Comparison of ENCODE assay signal across 8 cellular contexts in genomic region chr9:37592108-37592951, GRCh38. TPM values are rescaled to one million over a fixed set of nuclear protein-coding genes. Genes with fewer than 3 reads are reported as not detected.
DNase-seq lines count a peak whose midpoint lies in the region; ATAC-seq and TF ChIP-seq lines count a peak whose summit lies in the region.

Gene TOMM5 (minus strand): TSS chr9:37592597. CDS start chr9:37592532, 65 bp downstream.

- peak within 1 kb of the TSS; percentile 95 for H3K4me3 Mint-ChIP-seq in activated naive CD4-positive, alpha-beta T cell treated with anti-CD3 and anti-CD28 coated beads, Interleukin-2, amount 50 U/mL, for 24 hours

- ATAC-seq in HG02610 (IDR thresholded peaks at IDR 0.05; ENCODE audit: unreplicated experiment) (peak; percentile 85), SK-N-SH treated with all-trans-retinoic acid at 6 μM for 48 hours (peak; percentile 95)

- H3K4me3 ChIP-seq in GM08714 (ENCODE audit: low read length): peak within 1 kb of the TSS; percentile 78

- no peaks in the 10 kb centered on the region for H3K9me3 Mint-ChIP-seq in activated naive CD4-positive, alpha-beta T cell treated with anti-CD3 and anti-CD28 coated beads, Interleukin-2, amount 50 U/mL, for 24 hours

- DNase-seq in NCI-H1092 (lab: John Stamatoyannopoulos, UW) (peak; percentile 91), glomerular endothelial cell (ENCODE audit: extremely low read depth, low read depth, low spot score) (peak; percentile 55), occipital lobe (lab: John Stamatoyannopoulos, UW) (peak; percentile 87)

- peak within 1 kb of the TSS; percentile 97 for H3K27ac Mint-ChIP-seq in activated naive CD4-positive, alpha-beta T cell treated with anti-CD3 and anti-CD28 coated beads, Interleukin-2, amount 50 U/mL, for 24 hours

- H3K36me3 Mint-ChIP-seq in activated naive CD4-positive, alpha-beta T cell treated with anti-CD3 and anti-CD28 coated beads, Interleukin-2, amount 50 U/mL, for 24 hours: peaks cover 15% of the 10 kb centered on the region

- H3K27me3 Mint-ChIP-seq in activated naive CD4-positive, alpha-beta T cell treated with anti-CD3 and anti-CD28 coated beads, Interleukin-2, amount 50 U/mL, for 24 hours: peaks cover 4% of the 10 kb centered on the region

- H3K27ac ChIP-seq in temporal lobe (ENCODE audit: low read depth, low read length): peak within 1 kb of the TSS; percentile 27

- H3K4me1 Mint-ChIP-seq in activated naive CD4-positive, alpha-beta T cell treated with anti-CD3 and anti-CD28 coated beads, Interleukin-2, amount 50 U/mL, for 24 hours: peaks cover 43% of the 10 kb centered on the region

TF ChIP-seq in SK-N-SH treated with all-trans-retinoic acid at 6 μM for 48 hours, 23 proteins besides CTCF, POLR2A, EP300 and RAD21:
- TF ChIP-seq, protein P1, sequence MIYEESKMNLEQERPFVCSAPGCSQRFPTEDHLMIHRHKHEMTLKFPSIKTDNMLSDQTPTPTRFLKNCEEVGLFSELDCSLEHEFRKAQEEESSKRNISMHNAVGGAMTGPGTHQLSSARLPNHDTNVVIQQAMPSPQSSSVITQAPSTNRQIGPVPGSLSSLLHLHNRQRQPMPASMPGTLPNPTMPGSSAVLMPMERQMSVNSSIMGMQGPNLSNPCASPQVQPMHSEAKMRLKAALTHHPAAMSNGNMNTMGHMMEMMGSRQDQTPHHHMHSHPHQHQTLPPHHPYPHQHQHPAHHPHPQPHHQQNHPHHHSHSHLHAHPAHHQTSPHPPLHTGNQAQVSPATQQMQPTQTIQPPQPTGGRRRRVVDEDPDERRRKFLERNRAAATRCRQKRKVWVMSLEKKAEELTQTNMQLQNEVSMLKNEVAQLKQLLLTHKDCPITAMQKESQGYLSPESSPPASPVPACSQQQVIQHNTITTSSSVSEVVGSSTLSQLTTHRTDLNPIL (CRISPR knock-in tag; IDR thresholded peaks at IDR 0.05; ENCODE audit: low read depth): no peak
- TF ChIP-seq TSHZ2 (CRISPR knock-in tag; IDR thresholded peaks at IDR 0.05): 0 out of 2 replicates have a peak, but pooled peaks have one; percentile 13
- TF ChIP-seq, protein P2, sequence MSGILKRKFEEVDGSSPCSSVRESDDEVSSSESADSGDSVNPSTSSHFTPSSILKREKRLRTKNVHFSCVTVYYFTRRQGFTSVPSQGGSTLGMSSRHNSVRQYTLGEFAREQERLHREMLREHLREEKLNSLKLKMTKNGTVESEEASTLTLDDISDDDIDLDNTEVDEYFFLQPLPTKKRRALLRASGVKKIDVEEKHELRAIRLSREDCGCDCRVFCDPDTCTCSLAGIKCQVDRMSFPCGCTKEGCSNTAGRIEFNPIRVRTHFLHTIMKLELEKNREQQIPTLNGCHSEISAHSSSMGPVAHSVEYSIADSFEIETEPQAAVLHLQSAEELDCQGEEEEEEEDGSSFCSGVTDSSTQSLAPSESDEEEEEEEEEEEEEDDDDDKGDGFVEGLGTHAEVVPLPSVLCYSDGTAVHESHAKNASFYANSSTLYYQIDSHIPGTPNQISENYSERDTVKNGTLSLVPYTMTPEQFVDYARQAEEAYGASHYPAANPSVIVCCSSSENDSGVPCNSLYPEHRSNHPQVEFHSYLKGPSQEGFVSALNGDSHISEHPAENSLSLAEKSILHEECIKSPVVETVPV (CRISPR knock-in tag; IDR thresholded peaks at IDR 0.05): no peak
- no peak for TF ChIP-seq ZNF8 (CRISPR knock-in tag; IDR thresholded peaks at IDR 0.05)
TF ChIP-seq in SK-N-SH treated with all-trans-retinoic acid at 6 μM for 48 hours: peak in this region for 1.

RNA-seq across cellular contexts. Expression of gene TOMM5, which starts in this region (rescaled TPM):
- total RNA-seq in glomerular endothelial cell: 86.5 and 131 TPM in 2 replicates
- total RNA-seq in occipital lobe: 59.1 TPM
- total RNA-seq in temporal lobe: 60.7 TPM

Comparison
In these comparisons a context has a peak if more than half of its experiments do, and no peak if none do; other contexts are left out.
1. Peak in every context shown above with its lines: DNase-seq, ATAC-seq, H3K4me3 ChIP-seq and H3K27ac ChIP-seq.